In the genomic region with DNA sequence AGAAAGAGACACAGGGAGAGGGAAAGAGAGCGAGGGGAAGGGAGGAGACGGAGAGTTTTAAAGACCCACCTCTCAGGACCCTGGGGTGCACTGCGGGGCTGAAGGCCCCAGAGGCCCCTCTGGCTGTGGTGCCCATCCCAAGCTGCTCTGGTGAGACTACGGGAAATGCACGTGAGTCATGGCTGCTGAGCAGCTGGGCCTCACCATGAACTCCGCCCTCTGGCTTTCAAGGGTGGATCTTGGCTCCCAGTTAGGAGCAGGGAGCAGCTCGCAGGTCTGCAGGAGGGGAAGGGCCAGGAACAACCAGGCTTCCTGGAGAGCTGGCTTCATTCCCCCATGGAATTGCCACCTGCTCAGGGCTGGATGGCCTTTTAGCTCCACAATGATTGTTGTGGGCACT, we compare ENCODE assay signal across 8 cellular contexts. TPM values are rescaled to one million over a fixed set of nuclear protein-coding genes. Genes with fewer than 3 reads are reported as not detected.
DNase-seq lines count a peak whose midpoint lies in the region; ATAC-seq and TF ChIP-seq lines count a peak whose summit lies in the region.
"Had no signal": no experiment of that assay in that cellular context is flagged by ENCODE, and none has a peak within 500 bp of the region (broad histone marks: within the 10 kb centered on the region; RNA-seq: fewer than 3 reads in every experiment).

No MANE protein-coding gene starts in this region.

- 28% methylated on average over 7 of the region's 7 CpGs for WGBS in mesenchymal stem cell

- no peak overlapping the region for H3K4me2 ChIP-seq in mesenchymal stem cell (ENCODE audit: low read length, poor library complexity, severe bottlenecking)

- H3K27me3 ChIP-seq in MG63 (peaks cover 15% of the 10 kb centered on the region), mesenchymal stem cell (ENCODE audit: control insufficient read depth in 1 of 2, insufficient read depth in 1 of 2, low read length in 2 of 2) (peaks cover 24 to 42% of the 10 kb centered on the region in 2 experiments), brain microvascular endothelial cell (replicated peaks) (peaks cover 3% of the 10 kb centered on the region)

- H3K36me3 ChIP-seq in MG63 (no peaks in the 10 kb centered on the region), mesenchymal stem cell (ENCODE audit: control insufficient read depth in 1 of 2, insufficient read depth in 2 of 2, low read depth in 1 of 2, low read length in 2 of 2) (no peaks in the 10 kb centered on the region), brain microvascular endothelial cell (replicated peaks) (no peaks in the 10 kb centered on the region)
- H3K36me3 ChIP-seq: right atrium auricular region had no signal

- H3K14ac ChIP-seq in mesenchymal stem cell (ENCODE audit: low read length in 2 of 2) = peak overlapping the region in 1 of 2 experiments; percentile 28

- peaks cover 3% of the 10 kb centered on the region for H3K4me1 ChIP-seq in mesenchymal stem cell (ENCODE audit: control insufficient read depth, insufficient read depth, low read depth, low read length)
- H3K4me1 ChIP-seq: right atrium auricular region had no signal

- peak overlapping the region; percentile 9 for H4K8ac ChIP-seq in mesenchymal stem cell (ENCODE audit: low read length)

- H2AK5ac ChIP-seq in mesenchymal stem cell (ENCODE audit: low read length, severe bottlenecking) = no peak overlapping the region

- no peak overlapping the region for H2BK120ac ChIP-seq in mesenchymal stem cell (ENCODE audit: low read depth, low read length)

- TF ChIP-seq CTCF in brain microvascular endothelial cell (IDR thresholded peaks at IDR 0.05; ENCODE audit: low read depth, low read length, missing control alignments) = no peak

- H2BK12ac ChIP-seq in mesenchymal stem cell (ENCODE audit: low read length in 2 of 2) = no peak overlapping the region

- no peak overlapping the region for H2BK15ac ChIP-seq in mesenchymal stem cell (ENCODE audit: low read depth, poor library complexity, severe bottlenecking)

- H3K18ac ChIP-seq in mesenchymal stem cell (ENCODE audit: low read depth in 1 of 2, low read length in 2 of 2) = no peak overlapping the region

- no peak overlapping the region for H3K4ac ChIP-seq in mesenchymal stem cell (ENCODE audit: low read depth in 1 of 2, low read length in 2 of 2)

- DNase-seq in ELR (ENCODE audit: low read depth) (peak; percentile 59), MG63 (peak; percentile 95), SK-N-DZ (ENCODE audit: low spot score) (peak; percentile 35), mesenchymal stem cell (peak; percentile 24), brain microvascular endothelial cell (no peak)
- DNase-seq in central memory CD4-positive, alpha-beta T cell = no peak

- H3K4me3 ChIP-seq in MG63 (no peak overlapping the region), mesenchymal stem cell (ENCODE audit: insufficient read depth in 1 of 2, low read depth in 1 of 2, low read length in 2 of 2) (no peak overlapping the region), brain microvascular endothelial cell (ENCODE audit: low read depth, low read length) (no peak overlapping the region)
- H3K4me3 ChIP-seq: right atrium auricular region had no signal

- no peaks in the 10 kb centered on the region for H3K79me1 ChIP-seq in mesenchymal stem cell (replicated peaks; ENCODE audit: low read length, poor library complexity, severe bottlenecking)

- no peak overlapping the region for H3K23ac ChIP-seq in mesenchymal stem cell (ENCODE audit: low read length in 2 of 2)

- H3K27ac ChIP-seq in mesenchymal stem cell (ENCODE audit: low read length, poor library complexity, severe bottlenecking) = no peak overlapping the region
- H3K27ac ChIP-seq in brain microvascular endothelial cell = no peak overlapping the region
- H3K27ac ChIP-seq: right atrium auricular region had no signal

- H4K91ac ChIP-seq in mesenchymal stem cell (ENCODE audit: low read length) = no peak overlapping the region

- H2AFZ ChIP-seq in mesenchymal stem cell (ENCODE audit: low read depth, low read length) = no peak overlapping the region

- ATAC-seq in HG03457 (IDR thresholded peaks at IDR 0.05; ENCODE audit: unreplicated experiment) = no peak

- in situ Hi-C loops in brain microvascular endothelial cell (cut with HindIII; ENCODE audit: low pct_ligation_motif_present, low sequenced_read_pairs) = no loop called here

- H3K9me3 ChIP-seq in MG63 = peaks cover 15% of the 10 kb centered on the region
- peaks cover 25% of the 10 kb centered on the region for H3K9me3 ChIP-seq in mesenchymal stem cell (ENCODE audit: control insufficient read depth, low read length)

- no peak overlapping the region for H2BK5ac ChIP-seq in mesenchymal stem cell (ENCODE audit: low read depth, low read length, poor library complexity, severe bottlenecking)

- H3K9ac ChIP-seq in mesenchymal stem cell (ENCODE audit: low read length) = no peak overlapping the region

RNA-seq across cellular contexts. Expression of a gene that starts 7.8 kb away (rescaled TPM):
- total RNA-seq in MG63 (2014; rRNA removed; shearing (Covaris generic); ENCODE audit: low replicate concordance) = not detected in 2 replicates
- 0.02 and 0.10 TPM in 2 replicates for polyA plus RNA-seq in SK-N-DZ (2014; cell fraction: cytosol; rRNA removed)
- polyA plus RNA-seq in SK-N-DZ (2014; cell fraction: nucleus; rRNA removed) = 0.32 TPM in 1 of 2 replicates, not detected in the other
- polyA plus RNA-seq in mesenchymal stem cell (2013, experiment 1 of 2) = not detected
- not detected for polyA plus RNA-seq in mesenchymal stem cell (2013, experiment 2 of 2)

Comparison
In these comparisons a context has a peak if more than half of its experiments do, and no peak if none do; other contexts are left out.
1. DNase-seq: peak in ELR (single experiment), MG63 (single experiment), SK-N-DZ (single experiment) and mesenchymal stem cell (single experiment); none in brain microvascular endothelial cell (single experiment) and central memory CD4-positive, alpha-beta T cell (single experiment).